ENCODE assay signal across 8 cellular contexts in the genomic region with DNA sequence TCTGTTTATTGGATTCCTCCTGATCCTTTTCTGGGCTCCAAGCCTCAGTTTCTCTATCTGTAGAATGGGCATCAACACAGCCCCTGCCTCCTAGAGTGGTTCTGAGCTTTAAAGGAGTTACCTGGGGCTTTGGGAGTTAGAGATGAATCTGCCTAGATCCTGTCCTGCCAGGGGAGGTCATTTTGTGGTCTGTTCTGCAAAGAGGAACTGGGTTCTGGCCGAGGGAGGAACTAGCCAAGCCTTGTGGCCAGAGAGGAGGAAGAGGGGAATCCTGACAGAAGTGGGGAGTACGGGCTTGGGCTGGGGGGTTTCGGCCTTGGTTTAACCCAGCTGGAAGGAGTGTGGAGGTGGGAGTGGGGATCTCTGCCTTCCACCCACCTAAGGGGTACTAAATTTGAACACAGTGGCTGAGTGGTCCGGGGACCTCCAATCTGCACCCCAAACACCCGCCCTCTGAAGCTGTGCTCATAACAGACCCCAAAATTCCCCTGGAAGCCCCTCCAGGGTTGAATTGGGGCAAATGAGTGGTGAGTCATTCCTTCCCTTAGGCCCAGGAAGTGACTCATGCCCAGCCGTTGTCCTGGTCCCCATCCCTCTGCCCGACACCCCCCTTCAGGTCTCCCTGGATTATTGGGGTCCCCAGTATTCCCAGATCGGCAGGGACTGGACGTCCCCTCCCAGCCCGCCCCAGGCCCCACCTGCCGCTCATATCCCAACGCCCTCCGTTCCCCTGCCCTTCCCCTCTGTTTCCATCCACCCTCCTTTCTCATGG. TPM values are rescaled to one million over a fixed set of nuclear protein-coding genes. Genes with fewer than 3 reads are reported as not detected.
A peak's percentile ranks its signal among the peaks of the same experiment; 100 is the strongest.
DNase-seq lines count a peak whose midpoint lies in the region; ATAC-seq and TF ChIP-seq lines count a peak whose summit lies in the region.

No MANE protein-coding gene starts in this region.

- peak overlapping the region; percentile 4 to 95 (median 80) for H3K27ac ChIP-seq in heart left ventricle
- H3K27ac ChIP-seq in adipose tissue (ENCODE audit: low read depth, low read length): peak overlapping the region; percentile 8
- peak overlapping the region; percentile 74 for H3K27ac ChIP-seq in liver (ENCODE audit: low read depth in 1 of 2, low read length in 2 of 2)
- H3K27ac ChIP-seq in stomach smooth muscle (ENCODE audit: low read length): peak overlapping the region; percentile 78

- TF ChIP-seq POLR2A in heart left ventricle (IDR thresholded peaks at IDR 0.05): no peak

- H3K9me3 ChIP-seq in heart left ventricle (no peaks in the 10 kb centered on the region), liver (ENCODE audit: control insufficient read depth in 4 of 4, low read length in 3 of 4) (no peaks in the 10 kb centered on the region), stomach smooth muscle (ENCODE audit: control insufficient read depth in 2 of 2, low read length in 2 of 2) (no peaks in the 10 kb centered on the region)

- TF ChIP-seq RAD21 in liver (IDR thresholded peaks at IDR 0.05): no peak

- DNase-seq in heart left ventricle: peak in 2 of 5 donors; percentile 41 to 59
- DNase-seq in Right ventricle myocardium inferior (ENCODE audit: missing footprints): no peak
- DNase-seq in RPMI8226: peak; percentile 52
- DNase-seq in NCI-H748 treated with DMSO at 0.1 percent for 48 hours (lab: John Stamatoyannopoulos, UW): no peak

- peak overlapping the region; percentile 21 to 74 for H3K9ac ChIP-seq in liver (ENCODE audit: low read depth in 1 of 2, low read length in 2 of 2)
- H3K9ac ChIP-seq in stomach smooth muscle (ENCODE audit: low read length in 2 of 2): peak overlapping the region; percentile 62 to 64

- TF ChIP-seq CTCF in heart left ventricle (IDR thresholded peaks at IDR 0.05) (no peak), liver (IDR thresholded peaks at IDR 0.05; ENCODE audit: low read depth, low read length, missing input control) (no peak)

- intact Hi-C loops in heart left ventricle (cut with DNase I) (loop anchor here in 1 of 10 donors (5.0 kb wide), 1 partner anchor 33 kb away; a partner anchor contains a TSS), Right ventricle myocardium inferior (cut with DNase I) (no loop called here)

- ATAC-seq in heart left ventricle (peak in 3 of 4 donors; percentile 5 to 34 (median 18)), Right ventricle myocardium inferior (no peak), HG02623 (IDR thresholded peaks at IDR 0.05; ENCODE audit: unreplicated experiment) (no peak)

- H3K4me3 ChIP-seq in heart left ventricle (peak overlapping the region in 10 of 12 donors; percentile 13 to 84 (median 70)), liver (ENCODE audit: low read depth in 1 of 3, low read length in 3 of 3) (peak overlapping the region in 2 of 3 donors; percentile 33 to 43), stomach smooth muscle (ENCODE audit: low read length in 2 of 2) (peak overlapping the region; percentile 38 to 67)

- H3K36me3 ChIP-seq in heart left ventricle (peaks cover 0 to 17% (median 2%) of the 10 kb centered on the region in 9 donors), liver (ENCODE audit: control insufficient read depth in 4 of 4, insufficient read depth in 3 of 4, low read depth in 1 of 4, low read length in 3 of 4) (no peaks in the 10 kb centered on the region), stomach smooth muscle (ENCODE audit: control insufficient read depth in 2 of 2, insufficient read depth in 2 of 2, low read length in 2 of 2) (no peaks in the 10 kb centered on the region)

- 47 to 65% (median 52%) methylated on average over 12 to 13 of the region's 13 CpGs for WGBS in heart left ventricle, 4 donors
- WGBS in adipose tissue, 3 donors: 25 to 64% (median 34%) methylated on average over 10 to 13 of the region's 13 CpGs
- 49% methylated on average over 13 of the region's 13 CpGs for WGBS in liver

- H3K4me1 ChIP-seq in heart left ventricle: peaks cover 3 to 82% (median 38%) of the 10 kb centered on the region in 12 donors
- H3K4me1 ChIP-seq in liver (ENCODE audit: control insufficient read depth in 4 of 4, insufficient read depth in 4 of 4, low read length in 3 of 4): no peaks in the 10 kb centered on the region
- peaks cover 42% of the 10 kb centered on the region for H3K4me1 ChIP-seq in stomach smooth muscle (ENCODE audit: control insufficient read depth, insufficient read depth, low read length)

- H3K27me3 ChIP-seq in heart left ventricle (no peaks in the 10 kb centered on the region), liver (ENCODE audit: control insufficient read depth in 4 of 4, insufficient read depth in 4 of 4, low read length in 3 of 4) (peaks cover 0 to 3% (median 0%) of the 10 kb centered on the region in 4 donors), stomach smooth muscle (ENCODE audit: control insufficient read depth in 1 of 2, insufficient read depth in 2 of 2, low read length in 2 of 2) (no peaks in the 10 kb centered on the region)

TF ChIP-seq in liver, 16 proteins besides CTCF, POLR2A, EP300 and RAD21:
- TF ChIP-seq JUND (IDR thresholded peaks at IDR 0.05): peak in 1 of 2 donors; percentile 87
- TF ChIP-seq HNF4A (conservative IDR thresholded peaks at IDR 0.05): no peak

RNA-seq across cellular contexts. Expression of a gene that starts 2.8 kb away (rescaled TPM):
- total RNA-seq in heart left ventricle: 10 to 100 TPM; 30.1 to 92.7 (median 45.8) TPM
- polyA plus RNA-seq in heart left ventricle: 10 to 100 TPM; 10.1 to 48.5 TPM
- total RNA-seq in Right ventricle myocardium inferior: 32.6 TPM
- polyA plus RNA-seq in adipose tissue: 10 to 100 TPM; 17.3 to 42.1 (median 38.6) TPM
- total RNA-seq in liver: 10 to 100 TPM; 11.3 to 20.4 TPM
- polyA plus RNA-seq in liver: 10 to 100 TPM in 1 of 2 donors, 1 to 10 TPM in 1; 7.0 to 17.0 TPM

RNA-seq across cellular contexts. Expression of a gene that starts 35.1 kb away (rescaled TPM):
- total RNA-seq in heart left ventricle (10 to 100 TPM; 18.0 to 44.4 (median 30.2) TPM), Right ventricle myocardium inferior (32.2 TPM), liver (10 to 100 TPM; 34.6 to 54.7 TPM)
- polyA plus RNA-seq in heart left ventricle (100 to 1,000 TPM in 1 of 2 donors, 10 to 100 TPM in 1; 42.4 to 109 TPM), adipose tissue (10 to 100 TPM; 27.3 to 76.8 (median 65.3) TPM), liver (10 to 100 TPM; 24.9 to 36.1 TPM)

RNA-seq across cellular contexts. Expression of a gene that starts 49.0 kb away (rescaled TPM):
- total RNA-seq in heart left ventricle (100 to 1,000 TPM; 119 to 206 (median 136) TPM), Right ventricle myocardium inferior (149 TPM), liver (10 to 100 TPM; 24.8 to 41.6 TPM)
- polyA plus RNA-seq in heart left ventricle (100 to 1,000 TPM; 109 to 126 TPM), adipose tissue (10 to 100 TPM; 35.8 to 99.0 (median 66.4) TPM), liver (10 to 100 TPM; 13.7 to 19.8 TPM)

Comparison
In these comparisons a context has a peak if more than half of its experiments do, and no peak if none do; other contexts are left out.
1. ATAC-seq: peak in heart left ventricle (3 of 4); none in Right ventricle myocardium inferior (single experiment) and HG02623 (single experiment).
2. H3K27ac ChIP-seq: peak in every context shown above with its lines; median percentile 80 in heart left ventricle; 78 in stomach smooth muscle; 74 in liver; 8 in adipose tissue.
3. Peak in every context shown above with its lines, with median percentiles within 50 percentile points of each other: H3K4me3 ChIP-seq.